Comparison of ENCODE assay signal across 1 cellular context in the genomic region with DNA sequence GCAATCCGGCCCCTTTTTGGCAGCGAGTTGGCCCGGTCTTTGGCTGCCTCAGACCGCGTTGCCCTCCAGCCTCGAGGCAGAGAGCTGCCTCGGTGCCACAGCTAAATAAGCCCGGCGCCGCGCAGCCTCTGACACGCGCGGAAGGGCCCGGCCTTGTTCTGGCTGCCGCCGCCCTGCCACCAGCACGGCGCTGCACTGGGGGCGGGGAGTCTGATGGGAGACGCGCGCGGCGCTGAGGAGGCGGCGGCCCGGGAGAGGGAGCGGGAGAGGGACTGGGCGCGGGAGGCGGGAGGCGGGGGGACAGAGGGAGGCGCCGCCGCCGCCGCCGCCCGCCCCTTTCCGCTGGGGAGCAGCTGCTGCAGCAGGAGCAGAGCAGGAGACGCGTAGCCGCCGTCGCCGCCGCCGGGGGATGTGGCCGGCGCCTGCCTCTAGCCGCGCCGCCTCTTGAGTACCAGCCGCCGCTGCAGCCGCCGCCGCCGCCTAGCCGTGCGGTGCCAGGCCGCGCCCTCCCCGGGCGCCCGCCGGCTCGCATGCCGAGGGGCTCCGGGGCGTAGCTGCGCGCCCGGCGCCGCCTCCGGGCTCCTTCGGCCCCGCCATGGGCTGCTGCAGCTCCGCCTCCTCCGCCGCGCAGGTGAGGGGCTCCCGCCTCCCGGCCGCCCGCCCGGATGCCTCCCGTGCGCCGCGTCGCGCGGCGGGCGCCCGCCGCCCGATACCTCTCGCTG.
TF ChIP-seq lines count a peak whose summit lies in the region.

Gene SLC44A1 (plus strand): TSS at position 378 of the 722 bp plus-strand sequence. CDS start 218 bp downstream, at position 596.

TF ChIP-seq in WTC11, 78 proteins besides CTCF, POLR2A, EP300 and RAD21 (continued from another document and continues in another):
- TF ChIP-seq AR (CRISPR knock-in tag; IDR thresholded peaks at IDR 0.05) (no peak), SMAD3 (CRISPR knock-in tag; IDR thresholded peaks at IDR 0.05; ENCODE audit: borderline replicate concordance) (peak; percentile 87; the same call in 1 of the 2 replicates), RELA (CRISPR knock-in tag; IDR thresholded peaks at IDR 0.05; ENCODE audit: borderline replicate concordance) (peak; percentile 44; the same call in 1 of the 2 replicates), TP53 (CRISPR knock-in tag; IDR thresholded peaks at IDR 0.05) (peak; percentile 84; the same call in 1 of the 2 replicates), ZBTB21 (CRISPR knock-in tag; IDR thresholded peaks at IDR 0.05; ENCODE audit: borderline replicate concordance) (no peak; the same call in none of the 2 replicates), MLX (CRISPR knock-in tag; IDR thresholded peaks at IDR 0.05) (no peak), FOXJ3 (CRISPR knock-in tag; IDR thresholded peaks at IDR 0.05; ENCODE audit: borderline replicate concordance) (no peak), NFATC4 (CRISPR knock-in tag; IDR thresholded peaks at IDR 0.05) (no peak), ZNF232 (CRISPR knock-in tag; IDR thresholded peaks at IDR 0.05) (peak; percentile 76; the same call in 1 of the 2 replicates), KAT7 (CRISPR knock-in tag; IDR thresholded peaks at IDR 0.05; ENCODE audit: borderline replicate concordance) (peak; percentile 96; the same call in 1 of the 2 replicates), JUN (CRISPR knock-in tag; IDR thresholded peaks at IDR 0.05) (no peak), ZMAT4 (CRISPR knock-in tag; IDR thresholded peaks at IDR 0.05) (no peak), IRF1 (CRISPR knock-in tag; IDR thresholded peaks at IDR 0.05) (0 out of 2 replicates have a peak, but pooled peaks have one; percentile 31), ZNF263 (CRISPR knock-in tag; IDR thresholded peaks at IDR 0.05; ENCODE audit: low read depth) (no peak), HMGA2 (CRISPR knock-in tag; IDR thresholded peaks at IDR 0.05) (no peak), NR2C2 (CRISPR knock-in tag; IDR thresholded peaks at IDR 0.05) (no peak), ZNF219 (CRISPR knock-in tag; IDR thresholded peaks at IDR 0.05; ENCODE audit: borderline replicate concordance) (no peak), MXD4 (CRISPR knock-in tag; IDR thresholded peaks at IDR 0.05; ENCODE audit: borderline replicate concordance) (no peak), ZNF396 (CRISPR knock-in tag; IDR thresholded peaks at IDR 0.05; ENCODE audit: borderline replicate concordance) (no peak), CREB1 (CRISPR knock-in tag; IDR thresholded peaks at IDR 0.05) (0 out of 2 replicates have a peak, but pooled peaks have one; percentile 61), JAZF1 (CRISPR knock-in tag; IDR thresholded peaks at IDR 0.05) (no peak)
- TF ChIP-seq, protein P1, sequence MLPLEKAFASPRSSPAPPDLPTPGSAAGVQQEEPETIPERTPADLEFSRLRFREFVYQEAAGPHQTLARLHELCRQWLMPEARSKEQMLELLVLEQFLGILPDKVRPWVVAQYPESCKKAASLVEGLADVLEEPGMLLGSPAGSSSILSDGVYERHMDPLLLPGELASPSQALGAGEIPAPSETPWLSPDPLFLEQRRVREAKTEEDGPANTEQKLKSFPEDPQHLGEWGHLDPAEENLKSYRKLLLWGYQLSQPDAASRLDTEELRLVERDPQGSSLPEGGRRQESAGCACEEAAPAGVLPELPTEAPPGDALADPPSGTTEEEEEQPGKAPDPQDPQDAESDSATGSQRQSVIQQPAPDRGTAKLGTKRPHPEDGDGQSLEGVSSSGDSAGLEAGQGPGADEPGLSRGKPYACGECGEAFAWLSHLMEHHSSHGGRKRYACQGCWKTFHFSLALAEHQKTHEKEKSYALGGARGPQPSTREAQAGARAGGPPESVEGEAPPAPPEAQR (CRISPR knock-in tag; IDR thresholded peaks at IDR 0.05) = no peak
- TF ChIP-seq, protein P2, sequence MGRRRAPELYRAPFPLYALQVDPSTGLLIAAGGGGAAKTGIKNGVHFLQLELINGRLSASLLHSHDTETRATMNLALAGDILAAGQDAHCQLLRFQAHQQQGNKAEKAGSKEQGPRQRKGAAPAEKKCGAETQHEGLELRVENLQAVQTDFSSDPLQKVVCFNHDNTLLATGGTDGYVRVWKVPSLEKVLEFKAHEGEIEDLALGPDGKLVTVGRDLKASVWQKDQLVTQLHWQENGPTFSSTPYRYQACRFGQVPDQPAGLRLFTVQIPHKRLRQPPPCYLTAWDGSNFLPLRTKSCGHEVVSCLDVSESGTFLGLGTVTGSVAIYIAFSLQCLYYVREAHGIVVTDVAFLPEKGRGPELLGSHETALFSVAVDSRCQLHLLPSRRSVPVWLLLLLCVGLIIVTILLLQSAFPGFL (CRISPR knock-in tag; IDR thresholded peaks at IDR 0.05; ENCODE audit: borderline replicate concordance) = 0 out of 2 replicates have a peak, but pooled peaks have one; percentile 79
- TF ChIP-seq, protein P3, sequence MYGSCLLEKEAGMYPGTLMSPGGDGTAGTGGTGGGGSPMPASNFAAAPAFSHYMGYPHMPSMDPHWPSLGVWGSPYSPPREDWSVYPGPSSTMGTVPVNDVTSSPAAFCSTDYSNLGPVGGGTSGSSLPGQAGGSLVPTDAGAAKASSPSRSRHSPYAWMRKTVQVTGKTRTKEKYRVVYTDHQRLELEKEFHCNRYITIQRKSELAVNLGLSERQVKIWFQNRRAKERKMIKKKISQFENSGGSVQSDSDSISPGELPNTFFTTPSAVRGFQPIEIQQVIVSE (CRISPR knock-in tag; IDR thresholded peaks at IDR 0.05; ENCODE audit: borderline replicate concordance) = no peak
- TF ChIP-seq, protein P4, sequence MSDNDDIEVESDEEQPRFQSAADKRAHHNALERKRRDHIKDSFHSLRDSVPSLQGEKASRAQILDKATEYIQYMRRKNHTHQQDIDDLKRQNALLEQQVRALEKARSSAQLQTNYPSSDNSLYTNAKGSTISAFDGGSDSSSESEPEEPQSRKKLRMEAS (CRISPR knock-in tag; IDR thresholded peaks at IDR 0.05) = peak; percentile 85
- TF ChIP-seq, protein P5, sequence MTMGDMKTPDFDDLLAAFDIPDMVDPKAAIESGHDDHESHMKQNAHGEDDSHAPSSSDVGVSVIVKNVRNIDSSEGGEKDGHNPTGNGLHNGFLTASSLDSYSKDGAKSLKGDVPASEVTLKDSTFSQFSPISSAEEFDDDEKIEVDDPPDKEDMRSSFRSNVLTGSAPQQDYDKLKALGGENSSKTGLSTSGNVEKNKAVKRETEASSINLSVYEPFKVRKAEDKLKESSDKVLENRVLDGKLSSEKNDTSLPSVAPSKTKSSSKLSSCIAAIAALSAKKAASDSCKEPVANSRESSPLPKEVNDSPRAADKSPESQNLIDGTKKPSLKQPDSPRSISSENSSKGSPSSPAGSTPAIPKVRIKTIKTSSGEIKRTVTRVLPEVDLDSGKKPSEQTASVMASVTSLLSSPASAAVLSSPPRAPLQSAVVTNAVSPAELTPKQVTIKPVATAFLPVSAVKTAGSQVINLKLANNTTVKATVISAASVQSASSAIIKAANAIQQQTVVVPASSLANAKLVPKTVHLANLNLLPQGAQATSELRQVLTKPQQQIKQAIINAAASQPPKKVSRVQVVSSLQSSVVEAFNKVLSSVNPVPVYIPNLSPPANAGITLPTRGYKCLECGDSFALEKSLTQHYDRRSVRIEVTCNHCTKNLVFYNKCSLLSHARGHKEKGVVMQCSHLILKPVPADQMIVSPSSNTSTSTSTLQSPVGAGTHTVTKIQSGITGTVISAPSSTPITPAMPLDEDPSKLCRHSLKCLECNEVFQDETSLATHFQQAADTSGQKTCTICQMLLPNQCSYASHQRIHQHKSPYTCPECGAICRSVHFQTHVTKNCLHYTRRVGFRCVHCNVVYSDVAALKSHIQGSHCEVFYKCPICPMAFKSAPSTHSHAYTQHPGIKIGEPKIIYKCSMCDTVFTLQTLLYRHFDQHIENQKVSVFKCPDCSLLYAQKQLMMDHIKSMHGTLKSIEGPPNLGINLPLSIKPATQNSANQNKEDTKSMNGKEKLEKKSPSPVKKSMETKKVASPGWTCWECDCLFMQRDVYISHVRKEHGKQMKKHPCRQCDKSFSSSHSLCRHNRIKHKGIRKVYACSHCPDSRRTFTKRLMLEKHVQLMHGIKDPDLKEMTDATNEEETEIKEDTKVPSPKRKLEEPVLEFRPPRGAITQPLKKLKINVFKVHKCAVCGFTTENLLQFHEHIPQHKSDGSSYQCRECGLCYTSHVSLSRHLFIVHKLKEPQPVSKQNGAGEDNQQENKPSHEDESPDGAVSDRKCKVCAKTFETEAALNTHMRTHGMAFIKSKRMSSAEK (CRISPR knock-in tag; IDR thresholded peaks at IDR 0.05; ENCODE audit: borderline replicate concordance) = no peak
- TF ChIP-seq, protein P6, sequence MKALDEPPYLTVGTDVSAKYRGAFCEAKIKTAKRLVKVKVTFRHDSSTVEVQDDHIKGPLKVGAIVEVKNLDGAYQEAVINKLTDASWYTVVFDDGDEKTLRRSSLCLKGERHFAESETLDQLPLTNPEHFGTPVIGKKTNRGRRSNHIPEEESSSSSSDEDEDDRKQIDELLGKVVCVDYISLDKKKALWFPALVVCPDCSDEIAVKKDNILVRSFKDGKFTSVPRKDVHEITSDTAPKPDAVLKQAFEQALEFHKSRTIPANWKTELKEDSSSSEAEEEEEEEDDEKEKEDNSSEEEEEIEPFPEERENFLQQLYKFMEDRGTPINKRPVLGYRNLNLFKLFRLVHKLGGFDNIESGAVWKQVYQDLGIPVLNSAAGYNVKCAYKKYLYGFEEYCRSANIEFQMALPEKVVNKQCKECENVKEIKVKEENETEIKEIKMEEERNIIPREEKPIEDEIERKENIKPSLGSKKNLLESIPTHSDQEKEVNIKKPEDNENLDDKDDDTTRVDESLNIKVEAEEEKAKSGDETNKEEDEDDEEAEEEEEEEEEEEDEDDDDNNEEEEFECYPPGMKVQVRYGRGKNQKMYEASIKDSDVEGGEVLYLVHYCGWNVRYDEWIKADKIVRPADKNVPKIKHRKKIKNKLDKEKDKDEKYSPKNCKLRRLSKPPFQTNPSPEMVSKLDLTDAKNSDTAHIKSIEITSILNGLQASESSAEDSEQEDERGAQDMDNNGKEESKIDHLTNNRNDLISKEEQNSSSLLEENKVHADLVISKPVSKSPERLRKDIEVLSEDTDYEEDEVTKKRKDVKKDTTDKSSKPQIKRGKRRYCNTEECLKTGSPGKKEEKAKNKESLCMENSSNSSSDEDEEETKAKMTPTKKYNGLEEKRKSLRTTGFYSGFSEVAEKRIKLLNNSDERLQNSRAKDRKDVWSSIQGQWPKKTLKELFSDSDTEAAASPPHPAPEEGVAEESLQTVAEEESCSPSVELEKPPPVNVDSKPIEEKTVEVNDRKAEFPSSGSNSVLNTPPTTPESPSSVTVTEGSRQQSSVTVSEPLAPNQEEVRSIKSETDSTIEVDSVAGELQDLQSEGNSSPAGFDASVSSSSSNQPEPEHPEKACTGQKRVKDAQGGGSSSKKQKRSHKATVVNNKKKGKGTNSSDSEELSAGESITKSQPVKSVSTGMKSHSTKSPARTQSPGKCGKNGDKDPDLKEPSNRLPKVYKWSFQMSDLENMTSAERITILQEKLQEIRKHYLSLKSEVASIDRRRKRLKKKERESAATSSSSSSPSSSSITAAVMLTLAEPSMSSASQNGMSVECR (CRISPR knock-in tag; IDR thresholded peaks at IDR 0.05; ENCODE audit: borderline replicate concordance) = no peak
- TF ChIP-seq, protein P7, sequence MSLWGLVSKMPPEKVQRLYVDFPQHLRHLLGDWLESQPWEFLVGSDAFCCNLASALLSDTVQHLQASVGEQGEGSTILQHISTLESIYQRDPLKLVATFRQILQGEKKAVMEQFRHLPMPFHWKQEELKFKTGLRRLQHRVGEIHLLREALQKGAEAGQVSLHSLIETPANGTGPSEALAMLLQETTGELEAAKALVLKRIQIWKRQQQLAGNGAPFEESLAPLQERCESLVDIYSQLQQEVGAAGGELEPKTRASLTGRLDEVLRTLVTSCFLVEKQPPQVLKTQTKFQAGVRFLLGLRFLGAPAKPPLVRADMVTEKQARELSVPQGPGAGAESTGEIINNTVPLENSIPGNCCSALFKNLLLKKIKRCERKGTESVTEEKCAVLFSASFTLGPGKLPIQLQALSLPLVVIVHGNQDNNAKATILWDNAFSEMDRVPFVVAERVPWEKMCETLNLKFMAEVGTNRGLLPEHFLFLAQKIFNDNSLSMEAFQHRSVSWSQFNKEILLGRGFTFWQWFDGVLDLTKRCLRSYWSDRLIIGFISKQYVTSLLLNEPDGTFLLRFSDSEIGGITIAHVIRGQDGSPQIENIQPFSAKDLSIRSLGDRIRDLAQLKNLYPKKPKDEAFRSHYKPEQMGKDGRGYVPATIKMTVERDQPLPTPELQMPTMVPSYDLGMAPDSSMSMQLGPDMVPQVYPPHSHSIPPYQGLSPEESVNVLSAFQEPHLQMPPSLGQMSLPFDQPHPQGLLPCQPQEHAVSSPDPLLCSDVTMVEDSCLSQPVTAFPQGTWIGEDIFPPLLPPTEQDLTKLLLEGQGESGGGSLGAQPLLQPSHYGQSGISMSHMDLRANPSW (CRISPR knock-in tag; conservative IDR thresholded peaks at IDR 0.05; ENCODE audit: low read depth) = no peak; the same call in 1 of the 2 replicates
